In the genomic region with DNA sequence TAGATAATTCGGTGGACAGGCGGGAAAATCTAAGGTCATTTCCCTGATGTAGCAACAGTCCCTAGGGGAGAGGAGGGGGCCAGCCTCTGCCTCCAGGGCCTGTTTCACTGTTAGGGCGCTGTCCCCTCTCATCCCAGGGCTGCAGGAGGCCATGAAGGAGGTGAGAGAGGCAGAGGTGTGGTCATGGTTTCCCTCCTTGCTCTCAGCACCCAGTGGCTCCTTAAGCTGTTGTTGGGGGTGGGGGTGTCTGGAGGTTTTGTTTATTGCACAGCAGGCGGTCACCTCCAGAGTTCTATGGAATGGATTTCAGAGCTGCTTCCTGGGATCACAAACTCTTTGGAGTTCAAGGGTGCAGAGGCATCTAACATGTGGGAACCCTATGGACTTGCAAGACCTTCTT, we compare ENCODE assay signal across 20 cellular contexts.
DNase-seq lines count a peak whose midpoint lies in the region; ATAC-seq and TF ChIP-seq lines count a peak whose summit lies in the region.
"Had no signal": no experiment of that assay in that cellular context is flagged by ENCODE, and none has a peak within 500 bp of the region (broad histone marks: within the 10 kb centered on the region; RNA-seq: fewer than 3 reads in every experiment).

No MANE protein-coding gene starts in this region.

- H3K4me1 ChIP-seq in endodermal cell (ENCODE audit: control insufficient read depth, insufficient read depth, low read length) (peaks cover 15% of the 10 kb centered on the region), transverse colon (peaks cover 0 to 5% (median 0%) of the 10 kb centered on the region in 4 donors)

- H3K27me3 ChIP-seq in endodermal cell (ENCODE audit: control insufficient read depth, insufficient read depth, low read length, poor library complexity, severe bottlenecking) (no peaks in the 10 kb centered on the region), transverse colon (no peaks in the 10 kb centered on the region)

- POLR2A ChIA-PET in activated CD8-positive, alpha-beta T cell treated with anti-CD3 and anti-CD28 coated beads, Interleukin-2, amount 10 ng/mL, durations not matched to agents 7 days and 5 days (lab: Charles Lee) = no interaction called here
- POLR2A ChIA-PET in activated CD8-positive, alpha-beta T cell treated with anti-CD3 and anti-CD28 coated beads for 36 hours (lab: Charles Lee) = interaction anchor here (1.0 kb wide), 1 partner anchor 17 kb away, joined by 3 read pairs; no protein-coding TSS in a partner anchor

- H3K9ac ChIP-seq in endodermal cell (ENCODE audit: extremely low read depth, low read length, poor library complexity, severe bottlenecking) = no peak overlapping the region

- H3K36me3 Mint-ChIP-seq in activated CD8-positive, alpha-beta T cell treated with anti-CD3 and anti-CD28 coated beads, Interleukin-2, amount 10 ng/mL, durations not matched to agents 7 days and 5 days (ENCODE audit: low read depth) = no peaks in the 10 kb centered on the region
- no peaks in the 10 kb centered on the region for H3K36me3 Mint-ChIP-seq in activated CD8-positive, alpha-beta T cell treated with anti-CD3 and anti-CD28 coated beads for 36 hours (ENCODE audit: low read depth)
- no peaks in the 10 kb centered on the region for H3K36me3 Mint-ChIP-seq in endodermal cell (ENCODE audit: low read depth)

- H3K9me3 Mint-ChIP-seq in activated CD8-positive, alpha-beta T cell treated with anti-CD3 and anti-CD28 coated beads, Interleukin-2, amount 10 ng/mL, durations not matched to agents 7 days and 5 days (ENCODE audit: insufficient read depth) = no peaks in the 10 kb centered on the region
- no peaks in the 10 kb centered on the region for H3K9me3 Mint-ChIP-seq in activated CD8-positive, alpha-beta T cell treated with anti-CD3 and anti-CD28 coated beads for 36 hours
- no peaks in the 10 kb centered on the region for H3K9me3 Mint-ChIP-seq in endodermal cell

- H3K4me3 Mint-ChIP-seq in activated CD8-positive, alpha-beta T cell treated with anti-CD3 and anti-CD28 coated beads, Interleukin-2, amount 10 ng/mL, durations not matched to agents 7 days and 5 days = no peak overlapping the region
- no peak overlapping the region for H3K4me3 Mint-ChIP-seq in activated CD8-positive, alpha-beta T cell treated with anti-CD3 and anti-CD28 coated beads for 36 hours
- H3K4me3 Mint-ChIP-seq in endodermal cell = no peak overlapping the region
- H3K4me3 Mint-ChIP-seq: IgD-negative memory B cell had no signal

- peaks cover 17% of the 10 kb centered on the region for H3K4me1 Mint-ChIP-seq in activated CD8-positive, alpha-beta T cell treated with anti-CD3 and anti-CD28 coated beads, Interleukin-2, amount 10 ng/mL, durations not matched to agents 7 days and 5 days (ENCODE audit: low read depth)
- peaks cover 12% of the 10 kb centered on the region for H3K4me1 Mint-ChIP-seq in activated CD8-positive, alpha-beta T cell treated with anti-CD3 and anti-CD28 coated beads for 36 hours (ENCODE audit: low read depth)
- H3K4me1 Mint-ChIP-seq in endodermal cell = peaks cover 32% of the 10 kb centered on the region

- no peak overlapping the region for H3K27ac ChIP-seq in endodermal cell (ENCODE audit: low read depth, low read length)
- no peak overlapping the region for H3K27ac ChIP-seq in transverse colon
- H3K27ac ChIP-seq: 22Rv1, C4-2B had no signal

- intact Hi-C loops in activated CD8-positive, alpha-beta T cell treated with anti-CD3 and anti-CD28 coated beads for 36 hours (cut with micrococcal nuclease) = no loop called here
- intact Hi-C loops in transverse colon (cut with DNase I; ENCODE audit: low total_unique reads) = no loop called here

- peak; percentile 15 for DNase-seq in activated CD8-positive, alpha-beta T cell treated with anti-CD3 and anti-CD28 coated beads, Interleukin-2, amount 10 ng/mL, durations not matched to agents 7 days and 5 days
- no peak for DNase-seq in activated CD8-positive, alpha-beta T cell treated with anti-CD3 and anti-CD28 coated beads for 36 hours
- DNase-seq in endodermal cell (peak; percentile 81), mucosa of gallbladder (ENCODE audit: low spot score) (peak; percentile 8), transverse colon (no peak)
- DNase-seq in stimulated activated CD8-positive, alpha-beta memory T cell treated with anti-CD3 and anti-CD28 coated beads, Interleukin-4, amount 100 ng/mL, for 48 hours = peak; percentile 8
- DNase-seq: AML-193, DMS79, Karpas-422, NCI-H1417 treated with DMSO at 0.1 percent for 48 hours, NCI-H187 treated with DMSO at 0.1 percent for 48 hours, NCI-H2227 treated with DMSO at 0.1 percent for 48 hours, NCI-H524 treated with DMSO at 0.1 percent for 48 hours, SHP77 had no signal

- no peak for TF ChIP-seq EP300 in transverse colon (IDR thresholded peaks at IDR 0.05; ENCODE audit: low read depth)

- no peak overlapping the region for H3K27ac Mint-ChIP-seq in activated CD8-positive, alpha-beta T cell treated with anti-CD3 and anti-CD28 coated beads, Interleukin-2, amount 10 ng/mL, durations not matched to agents 7 days and 5 days
- no peak overlapping the region for H3K27ac Mint-ChIP-seq in activated CD8-positive, alpha-beta T cell treated with anti-CD3 and anti-CD28 coated beads for 36 hours
- H3K27ac Mint-ChIP-seq in endodermal cell = peak overlapping the region; percentile 84
- H3K27ac Mint-ChIP-seq: IgD-negative memory B cell had no signal

- H3K36me3 ChIP-seq in endodermal cell (ENCODE audit: control insufficient read depth, insufficient read depth, low read length) = no peaks in the 10 kb centered on the region
- H3K36me3 ChIP-seq in transverse colon = no peaks in the 10 kb centered on the region

- TF ChIP-seq POLR2A in transverse colon (IDR thresholded peaks at IDR 0.05) = no peak

- no peak for TF ChIP-seq CTCF in activated CD8-positive, alpha-beta T cell treated with anti-CD3 and anti-CD28 coated beads for 36 hours (IDR thresholded peaks at IDR 0.05)
- TF ChIP-seq CTCF in endodermal cell (conservative IDR thresholded peaks at IDR 0.05) = no peak
- no peak for TF ChIP-seq CTCF in transverse colon (IDR thresholded peaks at IDR 0.05)

- no peak overlapping the region for H3K4me3 ChIP-seq in endodermal cell (ENCODE audit: low read length)
- no peak overlapping the region for H3K4me3 ChIP-seq in transverse colon

- ATAC-seq in activated CD8-positive, alpha-beta T cell treated with anti-CD3 and anti-CD28 coated beads, Interleukin-2, amount 10 ng/mL, durations not matched to agents 7 days and 5 days = no peak
- ATAC-seq in activated CD8-positive, alpha-beta T cell treated with anti-CD3 and anti-CD28 coated beads for 36 hours = no peak
- ATAC-seq in GM21423 (IDR thresholded peaks at IDR 0.05; ENCODE audit: unreplicated experiment) (no peak), GM18519 (IDR thresholded peaks at IDR 0.05; ENCODE audit: low FRiP score, unreplicated experiment) (no peak)
- ATAC-seq: HCT116 had no signal

- CTCF ChIA-PET in activated CD8-positive, alpha-beta T cell treated with anti-CD3 and anti-CD28 coated beads, Interleukin-2, amount 10 ng/mL, durations not matched to agents 7 days and 5 days (lab: Charles Lee) = no interaction called here
- CTCF ChIA-PET in activated CD8-positive, alpha-beta T cell treated with anti-CD3 and anti-CD28 coated beads for 36 hours (lab: Charles Lee) = no interaction called here

- in situ Hi-C loops in transverse colon (cut with MboI; ENCODE audit: low pct_ligation_motif_present in 1 of 4, low pct_unique_long_range_greater_than_20kb in 1 of 4, low sequenced_read_pairs in 3 of 4) = no loop called here

- no peaks in the 10 kb centered on the region for H3K9me3 ChIP-seq in endodermal cell (ENCODE audit: control insufficient read depth, low read length)
- H3K9me3 ChIP-seq in transverse colon = no peaks in the 10 kb centered on the region

- peaks cover 8% of the 10 kb centered on the region for H3K27me3 Mint-ChIP-seq in activated CD8-positive, alpha-beta T cell treated with anti-CD3 and anti-CD28 coated beads, Interleukin-2, amount 10 ng/mL, durations not matched to agents 7 days and 5 days (ENCODE audit: low read depth)
- H3K27me3 Mint-ChIP-seq in activated CD8-positive, alpha-beta T cell treated with anti-CD3 and anti-CD28 coated beads for 36 hours = peaks cover 5% of the 10 kb centered on the region
- no peaks in the 10 kb centered on the region for H3K27me3 Mint-ChIP-seq in endodermal cell (ENCODE audit: insufficient read depth)
- H3K27me3 Mint-ChIP-seq: IgD-negative memory B cell had no signal

- 68% methylated on average over 4 of the region's 4 CpGs; no CpG with 5 or more reads in 1 of the 2 experiments for WGBS in endodermal cell (ENCODE audit: insufficient coverage in 1 of 2, insufficient read length in 1 of 2), 2 experiments
- WGBS in transverse colon (ENCODE audit: low coverage in 1 of 2), 2 donors = 71 to 76% methylated on average over 1 to 4 of the region's 4 CpGs

Comparison
In these comparisons a context has a peak if more than half of its experiments do, and no peak if none do; other contexts are left out.
1. DNase-seq: peak in activated CD8-positive, alpha-beta T cell treated with anti-CD3 and anti-CD28 coated beads, Interleukin-2, amount 10 ng/mL, durations not matched to agents 7 days and 5 days (single experiment), endodermal cell (single experiment), mucosa of gallbladder (single experiment) and stimulated activated CD8-positive, alpha-beta memory T cell treated with anti-CD3 and anti-CD28 coated beads, Interleukin-4, amount 100 ng/mL, for 48 hours (single experiment); none in activated CD8-positive, alpha-beta T cell treated with anti-CD3 and anti-CD28 coated beads for 36 hours (single experiment) and transverse colon (single experiment).